35 cellular contexts compared by ENCODE assay signal in the genomic region with DNA sequence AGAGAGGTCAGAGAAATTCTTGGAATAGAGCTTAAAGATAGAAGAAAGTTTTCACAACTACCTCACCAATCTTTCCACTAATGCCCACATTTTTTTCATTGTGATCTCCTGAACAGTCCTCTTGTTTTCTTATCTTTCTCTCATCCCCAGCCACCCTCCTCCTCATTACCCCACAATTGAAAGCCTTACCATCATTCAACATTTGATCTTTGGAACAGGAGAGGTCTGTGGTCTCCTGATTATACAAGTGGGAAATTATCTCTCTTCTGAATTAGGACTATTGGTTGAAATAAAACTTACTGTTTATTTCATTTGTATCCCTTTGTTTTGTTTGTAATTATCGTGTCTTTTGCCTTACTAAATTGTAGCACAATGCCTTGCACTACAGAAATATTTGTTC. TPM values are rescaled to one million over a fixed set of nuclear protein-coding genes. Genes with fewer than 3 reads are reported as not detected.
"Had no signal": no experiment of that assay in that cellular context is flagged by ENCODE, and none has a peak within 500 bp of the region (broad histone marks: within the 10 kb centered on the region; RNA-seq: fewer than 3 reads in every experiment).

No MANE protein-coding gene starts in this region.

- H3K27ac Mint-ChIP-seq: activated CD4-positive, alpha-beta memory T cell treated with anti-CD3 and anti-CD28 coated beads for 36 hours; activated CD4-positive, alpha-beta T cell treated with anti-CD3 and anti-CD28 coated beads for 36 hours; activated CD4-positive, alpha-beta T cell treated with anti-CD3 and anti-CD28 coated beads, Interleukin-2, amount 10 ng/mL, durations not matched to agents 24 days and 14 days; activated CD8-positive, alpha-beta memory T cell treated with anti-CD3 and anti-CD28 coated beads, Interleukin-2, amount 10 ng/mL, durations not matched to agents 7 days and 5 days; activated CD8-positive, alpha-beta T cell treated with anti-CD3 and anti-CD28 coated beads, Interleukin-2, amount 10 ng/mL, durations not matched to agents 7 days and 5 days; activated naive CD4-positive, alpha-beta T cell treated with anti-CD3 and anti-CD28 coated beads for 36 hours; activated naive CD4-positive, alpha-beta T cell treated with anti-CD3 and anti-CD28 coated beads, Interleukin-2, amount 50 U/mL, for 24 hours; activated naive CD8-positive, alpha-beta T cell treated with anti-CD3 and anti-CD28 coated beads for 36 hours; activated naive CD8-positive, alpha-beta T cell treated with anti-CD3 and anti-CD28 coated beads, Interleukin-2, amount 50 U/mL, for 24 hours; activated T-helper 1 cell treated with anti-CD3 and anti-CD28 coated beads, Interleukin-12 subunit alpha, Interleukin-12 subunit beta, Interleukin-2, Interleukin-4 antibody, amounts not matched to agents 30 ng/mL and 10 ng/mL and 1 ng/mL, durations not matched to agents 14 hours and 24 hours and 36 hours; activated T-helper 2 cell treated with anti-CD3 and anti-CD28 coated beads, Interferon-gamma antibody, Interleukin-2, Interleukin-4, amounts not matched to agents 10 μg/mL and 5 μg/mL and 100 μg/mL, durations not matched to agents 14 hours and 24 hours and 36 hours; brain; T-cell; T-helper 1 cell treated with Interleukin-12 subunit alpha and Interleukin-12 subunit beta and Interleukin-4 antibody, amounts not matched to agents 30 μg/mL and 1 μg/mL, for 36 hours; T-helper 2 cell treated with Interferon-gamma antibody and Interleukin-4, amounts not matched to agents 5 μg/mL and 100 μg/mL, for 36 hours had no signal

- H3K36me3 Mint-ChIP-seq: activated CD4-positive, alpha-beta memory T cell treated with anti-CD3 and anti-CD28 coated beads for 36 hours; activated CD8-positive, alpha-beta memory T cell treated with anti-CD3 and anti-CD28 coated beads, Interleukin-2, amount 10 ng/mL, durations not matched to agents 7 days and 5 days; activated naive CD4-positive, alpha-beta T cell treated with anti-CD3 and anti-CD28 coated beads, Interleukin-2, amount 50 U/mL, for 24 hours; activated naive CD8-positive, alpha-beta T cell treated with anti-CD3 and anti-CD28 coated beads for 36 hours; T-cell had no signal

- H3K36me3 ChIP-seq: adrenal gland, ascending aorta, breast epithelium, cardiac muscle cell, colonic mucosa, esophagus squamous epithelium had no signal

- H3K27me3 Mint-ChIP-seq: activated CD4-positive, alpha-beta T cell treated with anti-CD3 and anti-CD28 coated beads, Interleukin-2, amount 10 ng/mL, durations not matched to agents 24 days and 14 days; brain had no signal

- ATAC-seq: activated CD4-positive, alpha-beta T cell treated with anti-CD3 and anti-CD28 coated beads for 36 hours; activated CD8-positive, alpha-beta memory T cell treated with anti-CD3 and anti-CD28 coated beads, Interleukin-2, amount 10 ng/mL, durations not matched to agents 7 days and 5 days; activated CD8-positive, alpha-beta T cell treated with anti-CD3 and anti-CD28 coated beads, Interleukin-2, amount 10 ng/mL, durations not matched to agents 7 days and 5 days; activated naive CD8-positive, alpha-beta T cell treated with anti-CD3 and anti-CD28 coated beads, Interleukin-2, amount 50 U/mL, for 24 hours; gastroesophageal sphincter; T-cell had no signal

- H3K4me1 ChIP-seq: adrenal gland, ascending aorta, breast epithelium, colonic mucosa, esophagus squamous epithelium, gastroesophageal sphincter had no signal

- DNase-seq: activated CD4-positive, alpha-beta memory T cell treated with anti-CD3 and anti-CD28 coated beads for 36 hours; activated CD4-positive, alpha-beta T cell treated with anti-CD3 and anti-CD28 coated beads for 36 hours; activated CD4-positive, alpha-beta T cell treated with anti-CD3 and anti-CD28 coated beads, Interleukin-2, amount 10 ng/mL, durations not matched to agents 24 days and 14 days; activated CD4-positive, CD25-positive, alpha-beta regulatory T cell; activated CD4-positive, CD25-positive, alpha-beta regulatory T cell treated with anti-CD3 and anti-CD28 coated beads, Interleukin-2, amount 50 U/mL, for 72 hours; activated CD8-positive, alpha-beta memory T cell treated with anti-CD3 and anti-CD28 coated beads, Interleukin-2, amount 10 ng/mL, durations not matched to agents 7 days and 5 days; activated CD8-positive, alpha-beta memory T cell treated with anti-CD3 and anti-CD28 coated beads, Interleukin-2, amount 50 U/mL, for 4 hours; activated CD8-positive, alpha-beta T cell treated with anti-CD3 and anti-CD28 coated beads, Interleukin-2, amount 10 ng/mL, durations not matched to agents 7 days and 5 days; activated effector memory CD4-positive, alpha-beta T cell treated with anti-CD3 and anti-CD28 coated beads, Interleukin-2, amount 50 U/mL, for 16 hours; activated naive CD4-positive, alpha-beta T cell treated with anti-CD3 and anti-CD28 coated beads for 36 hours; activated naive CD8-positive, alpha-beta T cell treated with anti-CD3 and anti-CD28 coated beads for 36 hours; activated naive CD8-positive, alpha-beta T cell treated with anti-CD3 and anti-CD28 coated beads, Interleukin-2, amount 50 U/mL, for 24 hours; activated T-cell treated with anti-CD3 and anti-CD28 coated beads, Interleukin-2, amount 50 U/mL, for 1 hour; activated T-cell treated with anti-CD3 and anti-CD28 coated beads, Interleukin-2, amount 50 U/mL, for 48 hours; adrenal gland; central memory CD4-positive, alpha-beta T cell; cerebellar nuclear complex; colonic mucosa; effector CD8-positive, alpha-beta T cell; esophagus squamous epithelium; foreskin melanocyte; SW 1271; T-cell; T1000 had no signal

- H3K4me3 Mint-ChIP-seq: activated CD4-positive, alpha-beta memory T cell treated with anti-CD3 and anti-CD28 coated beads for 36 hours; activated CD4-positive, alpha-beta T cell treated with anti-CD3 and anti-CD28 coated beads for 36 hours; activated CD4-positive, alpha-beta T cell treated with anti-CD3 and anti-CD28 coated beads, Interleukin-2, amount 10 ng/mL, durations not matched to agents 24 days and 14 days; activated CD8-positive, alpha-beta memory T cell treated with anti-CD3 and anti-CD28 coated beads, Interleukin-2, amount 10 ng/mL, durations not matched to agents 7 days and 5 days; activated CD8-positive, alpha-beta T cell treated with anti-CD3 and anti-CD28 coated beads, Interleukin-2, amount 10 ng/mL, durations not matched to agents 7 days and 5 days; activated naive CD4-positive, alpha-beta T cell treated with anti-CD3 and anti-CD28 coated beads for 36 hours; activated naive CD4-positive, alpha-beta T cell treated with anti-CD3 and anti-CD28 coated beads, Interleukin-2, amount 50 U/mL, for 24 hours; activated naive CD8-positive, alpha-beta T cell treated with anti-CD3 and anti-CD28 coated beads for 36 hours; activated naive CD8-positive, alpha-beta T cell treated with anti-CD3 and anti-CD28 coated beads, Interleukin-2, amount 50 U/mL, for 24 hours; activated T-helper 1 cell treated with anti-CD3 and anti-CD28 coated beads, Interleukin-12 subunit alpha, Interleukin-12 subunit beta, Interleukin-2, Interleukin-4 antibody, amounts not matched to agents 30 ng/mL and 10 ng/mL and 1 ng/mL, durations not matched to agents 14 hours and 24 hours and 36 hours; brain; T-cell; T-helper 1 cell treated with Interleukin-12 subunit alpha and Interleukin-12 subunit beta and Interleukin-4 antibody, amounts not matched to agents 30 μg/mL and 1 μg/mL, for 36 hours; T-helper 2 cell treated with Interferon-gamma antibody and Interleukin-4, amounts not matched to agents 5 μg/mL and 100 μg/mL, for 36 hours had no signal

- H3K4me3 ChIP-seq: adrenal gland, ascending aorta, breast epithelium, cardiac muscle cell, colonic mucosa, esophagus squamous epithelium, gastroesophageal sphincter had no signal

- H3K4me1 Mint-ChIP-seq: activated CD4-positive, alpha-beta T cell treated with anti-CD3 and anti-CD28 coated beads for 36 hours; activated CD4-positive, alpha-beta T cell treated with anti-CD3 and anti-CD28 coated beads, Interleukin-2, amount 10 ng/mL, durations not matched to agents 24 days and 14 days; activated CD8-positive, alpha-beta memory T cell treated with anti-CD3 and anti-CD28 coated beads, Interleukin-2, amount 10 ng/mL, durations not matched to agents 7 days and 5 days; activated naive CD4-positive, alpha-beta T cell treated with anti-CD3 and anti-CD28 coated beads, Interleukin-2, amount 50 U/mL, for 24 hours; activated naive CD8-positive, alpha-beta T cell treated with anti-CD3 and anti-CD28 coated beads for 36 hours; activated naive CD8-positive, alpha-beta T cell treated with anti-CD3 and anti-CD28 coated beads, Interleukin-2, amount 50 U/mL, for 24 hours; brain; T-cell had no signal

- H3K9me3 ChIP-seq: adrenal gland, ascending aorta, breast epithelium, colonic mucosa, esophagus squamous epithelium, gastroesophageal sphincter had no signal

- H3K27me3 ChIP-seq: adrenal gland, ascending aorta, breast epithelium, cardiac muscle cell, colonic mucosa, esophagus squamous epithelium, gastroesophageal sphincter had no signal

- H3K27ac ChIP-seq: adrenal gland, ascending aorta, breast epithelium, cardiac muscle cell, colonic mucosa, epithelial cell of prostate, esophagus squamous epithelium, gastroesophageal sphincter had no signal

RNA-seq across cellular contexts. Expression of gene DNAH14, which starts 29.6 kb away (rescaled TPM):
- total RNA-seq: activated CD4-positive, alpha-beta T cell treated with anti-CD3 and anti-CD28 coated beads, Interleukin-2, amount 10 ng/mL, durations not matched to agents 24 days and 14 days; activated CD8-positive, alpha-beta T cell treated with anti-CD3 and anti-CD28 coated beads, Interleukin-2, amount 10 ng/mL, durations not matched to agents 7 days and 5 days had no signal
